In genomic region chr6:149320016-149320415, GRCh38 we compare ENCODE assay signal across 8 cellular contexts. TPM values are rescaled to one million over a fixed set of nuclear protein-coding genes. Genes with fewer than 3 reads are reported as not detected.
DNase-seq lines count a peak whose midpoint lies in the region; ATAC-seq and TF ChIP-seq lines count a peak whose summit lies in the region.
"Not testable (repeated sequence)": the region's sequence is repeated elsewhere in the genome, so short reads cannot be mapped to it uniquely, and the experiment has no call there.

No MANE protein-coding gene starts in this region.

- not testable (repeated sequence) for TF ChIP-seq CTCF in CD14-positive monocyte (IDR thresholded peaks at IDR 0.05); dorsolateral prefrontal cortex (IDR thresholded peaks at IDR 0.05 in 54 of 56, conservative IDR thresholded peaks at IDR 0.05 in 2 of 56; ENCODE audit: low read depth in 1 of 56, partially characterized antibody in 56 of 56); osteoblast (IDR thresholded peaks at IDR 0.05; ENCODE audit: extremely low read depth, low read depth, low read length)

- intact Hi-C loops in CD14-positive monocyte (cut with micrococcal nuclease); dorsolateral prefrontal cortex (cut with DNase I): not testable (repeated sequence)

- H3K4me3 ChIP-seq in Karpas-422 (ENCODE audit: low read length): peak overlapping the region; percentile 77
- H3K4me3 ChIP-seq in dorsolateral prefrontal cortex: peak overlapping the region in 57 of 59 donors; percentile 52 to 97 (median 87)
- H3K4me3 ChIP-seq in osteoblast (ENCODE audit: insufficient read depth, low read length): peak overlapping the region; percentile 90

- H3K27ac ChIP-seq in Karpas-422 (ENCODE audit: low read length); osteoblast (ENCODE audit: low read depth, low read length): not testable (repeated sequence)
- peak overlapping the region in 52 of 59 donors; percentile 6 to 99 (median 96) for H3K27ac ChIP-seq in dorsolateral prefrontal cortex

- H3K9me3 ChIP-seq in Karpas-422 (ENCODE audit: low read length); osteoblast (ENCODE audit: low read depth, low read length): not testable (repeated sequence)

- not testable (repeated sequence) for ATAC-seq in stimulated activated memory B cell treated with anti-CD40 and anti-IgM and Interleukin-4, amounts not matched to agents 10 μg/mL and 1 μg/mL and 100 μg/mL, for 72 hours

- H3K79me2 ChIP-seq in Karpas-422 (ENCODE audit: low read length) (peaks cover 65% of the 10 kb centered on the region), osteoblast (ENCODE audit: insufficient read depth, low read length) (peaks cover 79% of the 10 kb centered on the region)

- H3K36me3 Mint-ChIP-seq in CD14-positive monocyte; stimulated activated memory B cell treated with anti-CD40 and anti-IgM and Interleukin-4, amounts not matched to agents 10 μg/mL and 1 μg/mL and 100 μg/mL, for 72 hours: not testable (repeated sequence)
- H3K36me3 Mint-ChIP-seq in activated naive CD4-positive, alpha-beta T cell treated with anti-CD3 and anti-CD28 coated beads, Interleukin-2, amount 10 ng/mL, durations not matched to agents 7 days and 5 days: peaks cover 43% of the 10 kb centered on the region

- H3K4me2 ChIP-seq in Karpas-422 (ENCODE audit: low read depth, low read length, poor library complexity, severe bottlenecking) (peak overlapping the region; percentile 92), osteoblast (ENCODE audit: insufficient read depth, low read length) (peak overlapping the region; percentile 90)

- not testable (repeated sequence) for H3K27me3 ChIP-seq in Karpas-422 (ENCODE audit: low read length); dorsolateral prefrontal cortex; osteoblast (ENCODE audit: insufficient read depth, low read length)

- not testable (repeated sequence) for DNase-seq in CD14-positive monocyte (ENCODE audit: low spot score); Karpas-422; dorsolateral prefrontal cortex; osteoblast (ENCODE audit: insufficient read length, low spot score, missing footprints)
- DNase-seq in activated CD4-positive, alpha-beta T cell treated with anti-CD3 and anti-CD28 coated beads for 4 hours: peak; percentile 13 to 18
- peak; percentile 25 for DNase-seq in activated naive CD4-positive, alpha-beta T cell treated with anti-CD3 and anti-CD28 coated beads, Interleukin-2, amount 10 ng/mL, durations not matched to agents 7 days and 5 days
- peak; percentile 22 for DNase-seq in left kidney (ENCODE audit: low read depth, low spot score)

- peak overlapping the region; percentile 93 to 96 for H3K4me3 Mint-ChIP-seq in CD14-positive monocyte
- peak overlapping the region; percentile 88 for H3K4me3 Mint-ChIP-seq in activated naive CD4-positive, alpha-beta T cell treated with anti-CD3 and anti-CD28 coated beads, Interleukin-2, amount 10 ng/mL, durations not matched to agents 7 days and 5 days
- H3K4me3 Mint-ChIP-seq in stimulated activated memory B cell treated with anti-CD40 and anti-IgM and Interleukin-4, amounts not matched to agents 10 μg/mL and 1 μg/mL and 100 μg/mL, for 72 hours: peak overlapping the region; percentile 86

- H4K20me1 ChIP-seq in Karpas-422 (ENCODE audit: insufficient read depth, low read depth, low read length): peaks cover 56% of the 10 kb centered on the region
- peaks cover 60% of the 10 kb centered on the region for H4K20me1 ChIP-seq in osteoblast (ENCODE audit: insufficient read depth, low read length)

- H3K27me3 Mint-ChIP-seq in CD14-positive monocyte (ENCODE audit: low read depth in 3 of 3); activated naive CD4-positive, alpha-beta T cell treated with anti-CD3 and anti-CD28 coated beads, Interleukin-2, amount 10 ng/mL, durations not matched to agents 7 days and 5 days; stimulated activated memory B cell treated with anti-CD40 and anti-IgM and Interleukin-4, amounts not matched to agents 10 μg/mL and 1 μg/mL and 100 μg/mL, for 72 hours: not testable (repeated sequence)

- H3K36me3 ChIP-seq in Karpas-422 (ENCODE audit: insufficient read depth, low read length); osteoblast (ENCODE audit: insufficient read depth, low read length): not testable (repeated sequence)

- H3K9ac ChIP-seq in Karpas-422 (ENCODE audit: low read length): not testable (repeated sequence)

- CTCF ChIA-PET in activated naive CD4-positive, alpha-beta T cell treated with anti-CD3 and anti-CD28 coated beads, Interleukin-2, amount 10 ng/mL, durations not matched to agents 7 days and 5 days (lab: Charles Lee): interaction anchor here (1.5 kb wide), 1 partner anchor 240 kb away, joined by 3 read pairs; no protein-coding TSS in a partner anchor

- peaks cover 53% of the 10 kb centered on the region for H3K4me1 Mint-ChIP-seq in CD14-positive monocyte
- peaks cover 55% of the 10 kb centered on the region for H3K4me1 Mint-ChIP-seq in activated naive CD4-positive, alpha-beta T cell treated with anti-CD3 and anti-CD28 coated beads, Interleukin-2, amount 10 ng/mL, durations not matched to agents 7 days and 5 days
- H3K4me1 Mint-ChIP-seq in stimulated activated memory B cell treated with anti-CD40 and anti-IgM and Interleukin-4, amounts not matched to agents 10 μg/mL and 1 μg/mL and 100 μg/mL, for 72 hours: peaks cover 46% of the 10 kb centered on the region

- H3K9me2 ChIP-seq in Karpas-422 (replicated peaks; ENCODE audit: insufficient read depth, low read length): not testable (repeated sequence)

- peak overlapping the region; percentile 8 to 97 (median 91) for H3K27ac Mint-ChIP-seq in CD14-positive monocyte
- H3K27ac Mint-ChIP-seq in activated naive CD4-positive, alpha-beta T cell treated with anti-CD3 and anti-CD28 coated beads, Interleukin-2, amount 10 ng/mL, durations not matched to agents 7 days and 5 days: peak overlapping the region; percentile 95
- H3K27ac Mint-ChIP-seq in stimulated activated memory B cell treated with anti-CD40 and anti-IgM and Interleukin-4, amounts not matched to agents 10 μg/mL and 1 μg/mL and 100 μg/mL, for 72 hours: peak overlapping the region; percentile 94

- H3K9me3 Mint-ChIP-seq in CD14-positive monocyte; activated naive CD4-positive, alpha-beta T cell treated with anti-CD3 and anti-CD28 coated beads, Interleukin-2, amount 10 ng/mL, durations not matched to agents 7 days and 5 days; stimulated activated memory B cell treated with anti-CD40 and anti-IgM and Interleukin-4, amounts not matched to agents 10 μg/mL and 1 μg/mL and 100 μg/mL, for 72 hours: not testable (repeated sequence)

- H2AFZ ChIP-seq in Karpas-422 (ENCODE audit: low read length); osteoblast (ENCODE audit: low read length): not testable (repeated sequence)

- H3K4me1 ChIP-seq in Karpas-422 (ENCODE audit: low read length): peaks cover 59% of the 10 kb centered on the region
- H3K4me1 ChIP-seq in osteoblast (ENCODE audit: insufficient read depth, low read length): peaks cover 31% of the 10 kb centered on the region

RNA-seq across cellular contexts. Expression of gene TAB2, which starts 2.5 kb away (rescaled TPM):
- 1 to 10 TPM; 3.1 to 6.0 TPM for polyA plus RNA-seq in CD14-positive monocyte
- total RNA-seq in Karpas-422 (2014; rRNA removed; shearing (Covaris generic); ENCODE audit: low replicate concordance): 8.3 and 23.4 TPM in 2 replicates
- total RNA-seq in dorsolateral prefrontal cortex: 100 to 1,000 TPM in 7 of 120 experiments, 10 to 100 TPM in 113; 52.3 to 121 (median 75.3) TPM
- 28.2 and 34.8 TPM in 2 replicates for total RNA-seq in osteoblast
